Comparison of ENCODE assay signal across 22 cellular contexts in the genomic region with DNA sequence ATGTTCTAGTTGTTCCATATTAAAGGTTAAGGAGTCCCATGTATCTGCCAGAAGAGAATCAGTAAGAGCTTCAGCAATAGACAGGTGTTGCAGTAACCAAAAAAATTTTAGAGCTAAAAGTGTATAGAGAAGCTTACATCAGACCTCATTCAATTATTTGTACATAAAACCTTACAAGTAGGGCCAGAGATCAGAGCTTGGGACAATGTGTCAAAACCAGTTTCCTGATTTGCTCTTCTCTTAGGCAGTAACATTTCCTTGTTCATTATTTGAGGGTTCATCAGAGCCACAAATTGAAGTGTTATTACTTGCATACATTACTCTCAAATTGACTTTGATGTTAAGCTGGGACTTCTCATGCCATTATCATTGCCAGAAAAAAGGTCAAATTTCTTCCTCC.
"Had no signal": no experiment of that assay in that cellular context is flagged by ENCODE, and none has a peak within 500 bp of the region (broad histone marks: within the 10 kb centered on the region; RNA-seq: fewer than 3 reads in every experiment).

No MANE protein-coding gene starts in this region.

- H3K4me3 ChIP-seq: SJSA1, SK-N-MC had no signal

- H3K27ac ChIP-seq: SJSA1, SK-N-MC had no signal

- H3K4me1 ChIP-seq: SJSA1 had no signal

- H3K27me3 ChIP-seq: SJSA1 had no signal

- H3K9me3 ChIP-seq: SJSA1 had no signal

- H3K36me3 ChIP-seq: SJSA1 had no signal

- DNase-seq: IMR-90, Karpas-422, KG1, MM.1S, NCI-H1105, NCI-H1417, NCI-H146, NCI-H1694 treated with DMSO at 0.1 percent for 48 hours, NCI-H2029, NCI-H2081 treated with DMSO at 0.1 percent for 48 hours, NCI-H2171, NCI-H226, NCI-H446, NCI-H510A, NCI-H524 treated with DMSO at 0.1 percent for 48 hours, NCI-H69, NCI-H774, Right ventricle myocardium superior, RPMI8226, SIG-M5 had no signal
